Comparison of ENCODE assay signal across 2 cellular contexts in the genomic region with DNA sequence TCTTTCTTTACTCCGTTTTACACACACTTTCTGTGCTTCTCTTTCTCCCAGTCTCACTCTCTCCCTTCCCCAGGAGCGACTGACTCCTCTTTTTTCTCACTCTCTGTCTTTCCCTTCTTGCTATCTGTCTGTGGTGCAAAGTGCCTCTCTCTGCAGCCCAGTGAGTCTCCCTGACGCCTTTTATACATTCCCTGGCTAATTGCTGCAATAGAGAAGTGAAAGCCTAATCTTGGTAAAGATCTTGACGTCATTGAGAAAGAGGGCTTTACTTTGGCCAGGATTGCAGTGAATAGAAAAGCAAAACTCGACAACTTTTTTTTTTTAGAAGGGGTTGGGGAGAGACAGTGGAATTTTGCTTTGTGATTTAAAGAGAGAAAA.
TF ChIP-seq lines count a peak whose summit lies in the region.

No MANE protein-coding gene starts in this region.

TF ChIP-seq in GM23338, 12 proteins besides CTCF, POLR2A, EP300 and RAD21 (continued from another document):
- no peak for TF ChIP-seq ETS1 (IDR thresholded peaks at IDR 0.05)
- no peak for TF ChIP-seq POLR2AphosphoS5 (IDR thresholded peaks at IDR 0.05; ENCODE audit: low read depth)
- no peak for TF ChIP-seq ZNF331 (CRISPR knock-in tag; IDR thresholded peaks at IDR 0.05; ENCODE audit: low read depth)
- no peak for TF ChIP-seq EZH2 (IDR thresholded peaks at IDR 0.05; ENCODE audit: low read depth, unreplicated experiment)
- no peak for TF ChIP-seq STAT1 (IDR thresholded peaks at IDR 0.05; ENCODE audit: unreplicated experiment)
- TF ChIP-seq, protein P1, sequence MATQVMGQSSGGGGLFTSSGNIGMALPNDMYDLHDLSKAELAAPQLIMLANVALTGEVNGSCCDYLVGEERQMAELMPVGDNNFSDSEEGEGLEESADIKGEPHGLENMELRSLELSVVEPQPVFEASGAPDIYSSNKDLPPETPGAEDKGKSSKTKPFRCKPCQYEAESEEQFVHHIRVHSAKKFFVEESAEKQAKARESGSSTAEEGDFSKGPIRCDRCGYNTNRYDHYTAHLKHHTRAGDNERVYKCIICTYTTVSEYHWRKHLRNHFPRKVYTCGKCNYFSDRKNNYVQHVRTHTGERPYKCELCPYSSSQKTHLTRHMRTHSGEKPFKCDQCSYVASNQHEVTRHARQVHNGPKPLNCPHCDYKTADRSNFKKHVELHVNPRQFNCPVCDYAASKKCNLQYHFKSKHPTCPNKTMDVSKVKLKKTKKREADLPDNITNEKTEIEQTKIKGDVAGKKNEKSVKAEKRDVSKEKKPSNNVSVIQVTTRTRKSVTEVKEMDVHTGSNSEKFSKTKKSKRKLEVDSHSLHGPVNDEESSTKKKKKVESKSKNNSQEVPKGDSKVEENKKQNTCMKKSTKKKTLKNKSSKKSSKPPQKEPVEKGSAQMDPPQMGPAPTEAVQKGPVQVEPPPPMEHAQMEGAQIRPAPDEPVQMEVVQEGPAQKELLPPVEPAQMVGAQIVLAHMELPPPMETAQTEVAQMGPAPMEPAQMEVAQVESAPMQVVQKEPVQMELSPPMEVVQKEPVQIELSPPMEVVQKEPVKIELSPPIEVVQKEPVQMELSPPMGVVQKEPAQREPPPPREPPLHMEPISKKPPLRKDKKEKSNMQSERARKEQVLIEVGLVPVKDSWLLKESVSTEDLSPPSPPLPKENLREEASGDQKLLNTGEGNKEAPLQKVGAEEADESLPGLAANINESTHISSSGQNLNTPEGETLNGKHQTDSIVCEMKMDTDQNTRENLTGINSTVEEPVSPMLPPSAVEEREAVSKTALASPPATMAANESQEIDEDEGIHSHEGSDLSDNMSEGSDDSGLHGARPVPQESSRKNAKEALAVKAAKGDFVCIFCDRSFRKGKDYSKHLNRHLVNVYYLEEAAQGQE (IDR thresholded peaks at IDR 0.05; ENCODE audit: unreplicated experiment) = no peak
- TF ChIP-seq, protein P2, sequence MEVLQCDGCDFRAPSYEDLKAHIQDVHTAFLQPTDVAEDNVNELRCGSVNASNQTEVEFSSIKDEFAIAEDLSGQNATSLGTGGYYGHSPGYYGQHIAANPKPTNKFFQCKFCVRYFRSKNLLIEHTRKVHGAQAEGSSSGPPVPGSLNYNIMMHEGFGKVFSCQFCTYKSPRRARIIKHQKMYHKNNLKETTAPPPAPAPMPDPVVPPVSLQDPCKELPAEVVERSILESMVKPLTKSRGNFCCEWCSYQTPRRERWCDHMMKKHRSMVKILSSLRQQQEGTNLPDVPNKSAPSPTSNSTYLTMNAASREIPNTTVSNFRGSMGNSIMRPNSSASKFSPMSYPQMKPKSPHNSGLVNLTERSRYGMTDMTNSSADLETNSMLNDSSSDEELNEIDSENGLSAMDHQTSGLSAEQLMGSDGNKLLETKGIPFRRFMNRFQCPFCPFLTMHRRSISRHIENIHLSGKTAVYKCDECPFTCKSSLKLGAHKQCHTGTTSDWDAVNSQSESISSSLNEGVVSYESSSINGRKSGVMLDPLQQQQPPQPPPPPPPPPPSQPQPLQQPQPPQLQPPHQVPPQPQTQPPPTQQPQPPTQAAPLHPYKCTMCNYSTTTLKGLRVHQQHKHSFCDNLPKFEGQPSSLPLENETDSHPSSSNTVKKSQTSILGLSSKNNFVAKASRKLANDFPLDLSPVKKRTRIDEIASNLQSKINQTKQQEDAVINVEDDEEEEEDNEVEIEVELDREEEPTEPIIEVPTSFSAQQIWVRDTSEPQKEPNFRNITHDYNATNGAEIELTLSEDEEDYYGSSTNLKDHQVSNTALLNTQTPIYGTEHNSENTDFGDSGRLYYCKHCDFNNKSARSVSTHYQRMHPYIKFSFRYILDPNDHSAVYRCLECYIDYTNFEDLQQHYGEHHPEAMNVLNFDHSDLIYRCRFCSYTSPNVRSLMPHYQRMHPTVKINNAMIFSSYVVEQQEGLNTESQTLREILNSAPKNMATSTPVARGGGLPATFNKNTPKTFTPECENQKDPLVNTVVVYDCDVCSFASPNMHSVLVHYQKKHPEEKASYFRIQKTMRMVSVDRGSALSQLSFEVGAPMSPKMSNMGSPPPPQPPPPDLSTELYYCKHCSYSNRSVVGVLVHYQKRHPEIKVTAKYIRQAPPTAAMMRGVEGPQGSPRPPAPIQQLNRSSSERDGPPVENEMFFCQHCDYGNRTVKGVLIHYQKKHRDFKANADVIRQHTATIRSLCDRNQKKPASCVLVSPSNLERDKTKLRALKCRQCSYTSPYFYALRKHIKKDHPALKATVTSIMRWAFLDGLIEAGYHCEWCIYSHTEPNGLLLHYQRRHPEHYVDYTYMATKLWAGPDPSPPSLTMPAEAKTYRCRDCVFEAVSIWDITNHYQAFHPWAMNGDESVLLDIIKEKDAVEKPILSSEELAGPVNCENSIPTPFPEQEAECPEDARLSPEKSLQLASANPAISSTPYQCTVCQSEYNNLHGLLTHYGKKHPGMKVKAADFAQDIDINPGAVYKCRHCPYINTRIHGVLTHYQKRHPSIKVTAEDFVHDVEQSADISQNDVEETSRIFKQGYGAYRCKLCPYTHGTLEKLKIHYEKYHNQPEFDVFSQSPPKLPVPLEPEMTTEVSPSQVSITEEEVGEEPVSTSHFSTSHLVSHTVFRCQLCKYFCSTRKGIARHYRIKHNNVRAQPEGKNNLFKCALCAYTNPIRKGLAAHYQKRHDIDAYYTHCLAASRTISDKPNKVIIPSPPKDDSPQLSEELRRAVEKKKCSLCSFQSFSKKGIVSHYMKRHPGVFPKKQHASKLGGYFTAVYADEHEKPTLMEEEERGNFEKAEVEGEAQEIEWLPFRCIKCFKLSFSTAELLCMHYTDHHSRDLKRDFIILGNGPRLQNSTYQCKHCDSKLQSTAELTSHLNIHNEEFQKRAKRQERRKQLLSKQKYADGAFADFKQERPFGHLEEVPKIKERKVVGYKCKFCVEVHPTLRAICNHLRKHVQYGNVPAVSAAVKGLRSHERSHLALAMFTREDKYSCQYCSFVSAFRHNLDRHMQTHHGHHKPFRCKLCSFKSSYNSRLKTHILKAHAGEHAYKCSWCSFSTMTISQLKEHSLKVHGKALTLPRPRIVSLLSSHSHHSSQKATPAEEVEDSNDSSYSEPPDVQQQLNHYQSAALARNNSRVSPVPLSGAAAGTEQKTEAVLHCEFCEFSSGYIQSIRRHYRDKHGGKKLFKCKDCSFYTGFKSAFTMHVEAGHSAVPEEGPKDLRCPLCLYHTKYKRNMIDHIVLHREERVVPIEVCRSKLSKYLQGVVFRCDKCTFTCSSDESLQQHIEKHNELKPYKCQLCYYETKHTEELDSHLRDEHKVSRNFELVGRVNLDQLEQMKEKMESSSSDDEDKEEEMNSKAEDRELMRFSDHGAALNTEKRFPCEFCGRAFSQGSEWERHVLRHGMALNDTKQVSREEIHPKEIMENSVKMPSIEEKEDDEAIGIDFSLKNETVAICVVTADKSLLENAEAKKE (CRISPR knock-in tag; IDR thresholded peaks at IDR 0.05) = no peak

TF ChIP-seq in SK-N-SH, 30 proteins besides CTCF, POLR2A, EP300 and RAD21 (continued from another document):
- TF ChIP-seq GATA2 (CRISPR knock-in tag; IDR thresholded peaks at IDR 0.05) (no peak), RCOR1 (IDR thresholded peaks at IDR 0.05; ENCODE audit: low read length) (no peak), RXRA (IDR thresholded peaks at IDR 0.05; ENCODE audit: borderline replicate concordance, low read depth) (no peak), NFIC (IDR thresholded peaks at IDR 0.05; ENCODE audit: borderline replicate concordance) (no peak)
